ENCODE assay signal across 1 cellular context in genomic region chr13:44918323-44919102, GRCh38.
TF ChIP-seq lines count a peak whose summit lies in the region.

No MANE protein-coding gene starts in this region.

TF ChIP-seq in HepG2, 621 proteins besides CTCF, POLR2A, EP300 and RAD21 (continued from another document and continues in another):
- TF ChIP-seq, protein P1, sequence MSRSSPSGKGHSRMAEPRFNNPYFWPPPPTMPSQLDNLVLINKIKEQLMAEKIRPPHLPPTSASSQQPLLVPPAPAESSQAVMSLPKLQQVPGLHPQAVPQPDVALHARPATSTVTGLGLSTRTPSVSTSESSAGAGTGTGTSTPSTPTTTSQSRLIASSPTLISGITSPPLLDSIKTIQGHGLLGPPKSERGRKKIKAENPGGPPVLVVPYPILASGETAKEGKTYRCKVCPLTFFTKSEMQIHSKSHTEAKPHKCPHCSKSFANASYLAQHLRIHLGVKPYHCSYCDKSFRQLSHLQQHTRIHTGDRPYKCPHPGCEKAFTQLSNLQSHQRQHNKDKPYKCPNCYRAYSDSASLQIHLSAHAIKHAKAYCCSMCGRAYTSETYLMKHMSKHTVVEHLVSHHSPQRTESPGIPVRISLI (CRISPR knock-in tag; IDR thresholded peaks at IDR 0.05; ENCODE audit: borderline replicate concordance), result peak; percentile 60; the same call in 1 of the 2 replicates
- TF ChIP-seq ZFP37 (CRISPR knock-in tag; IDR thresholded peaks at IDR 0.05; ENCODE audit: borderline replicate concordance), result no peak
- peak; percentile 80 for TF ChIP-seq TEAD3 (CRISPR knock-in tag; optimal IDR thresholded peaks at IDR 0.05; ENCODE audit: borderline replicate concordance)
- TF ChIP-seq KAT8 (CRISPR knock-in tag; IDR thresholded peaks at IDR 0.05), result no peak; the same call in 1 of the 2 replicates
- TF ChIP-seq, protein P2, sequence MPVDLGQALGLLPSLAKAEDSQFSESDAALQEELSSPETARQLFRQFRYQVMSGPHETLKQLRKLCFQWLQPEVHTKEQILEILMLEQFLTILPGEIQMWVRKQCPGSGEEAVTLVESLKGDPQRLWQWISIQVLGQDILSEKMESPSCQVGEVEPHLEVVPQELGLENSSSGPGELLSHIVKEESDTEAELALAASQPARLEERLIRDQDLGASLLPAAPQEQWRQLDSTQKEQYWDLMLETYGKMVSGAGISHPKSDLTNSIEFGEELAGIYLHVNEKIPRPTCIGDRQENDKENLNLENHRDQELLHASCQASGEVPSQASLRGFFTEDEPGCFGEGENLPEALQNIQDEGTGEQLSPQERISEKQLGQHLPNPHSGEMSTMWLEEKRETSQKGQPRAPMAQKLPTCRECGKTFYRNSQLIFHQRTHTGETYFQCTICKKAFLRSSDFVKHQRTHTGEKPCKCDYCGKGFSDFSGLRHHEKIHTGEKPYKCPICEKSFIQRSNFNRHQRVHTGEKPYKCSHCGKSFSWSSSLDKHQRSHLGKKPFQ (CRISPR knock-in tag; IDR thresholded peaks at IDR 0.05; ENCODE audit: insufficient replicate concordance), result peak; percentile 45
- TF ChIP-seq MXD3 (CRISPR knock-in tag; IDR thresholded peaks at IDR 0.05), result peak; percentile 31; the same call in 1 of the 2 replicates
- TF ChIP-seq, protein P3, sequence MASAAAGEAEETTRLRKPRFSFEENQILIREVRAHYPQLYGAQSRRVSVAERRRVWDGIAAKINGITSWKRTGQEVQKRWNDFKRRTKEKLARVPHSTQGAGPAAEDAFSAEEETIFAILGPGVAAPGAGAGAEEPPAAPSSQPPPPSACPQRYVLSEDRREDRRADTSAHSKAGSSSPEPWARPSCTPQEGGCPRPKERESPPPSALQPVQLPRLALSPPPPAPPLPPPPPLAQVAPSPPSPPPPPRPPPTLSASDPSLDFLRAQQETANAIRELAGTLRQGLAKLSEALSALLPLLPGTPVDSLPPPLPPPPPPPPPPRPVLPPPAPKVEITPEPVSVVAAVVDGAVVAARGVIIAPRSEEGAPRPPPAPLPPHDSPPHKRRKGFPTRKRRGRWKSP (CRISPR knock-in tag; IDR thresholded peaks at IDR 0.05), result peak; percentile 4
- peak; percentile 77 for TF ChIP-seq POLR2G (IDR thresholded peaks at IDR 0.05; ENCODE audit: low read depth, low read length)
- TF ChIP-seq ZNF253 (CRISPR knock-in tag; IDR thresholded peaks at IDR 0.05; ENCODE audit: borderline replicate concordance), result no peak
- peak; percentile 61; the same call in 1 of the 2 replicates for TF ChIP-seq MIXL1 (CRISPR knock-in tag; IDR thresholded peaks at IDR 0.05)
- TF ChIP-seq FOXA3 (CRISPR knock-in tag; IDR thresholded peaks at IDR 0.05), result peak; percentile 42; the same call in 1 of the 2 replicates
- TF ChIP-seq, protein P4, sequence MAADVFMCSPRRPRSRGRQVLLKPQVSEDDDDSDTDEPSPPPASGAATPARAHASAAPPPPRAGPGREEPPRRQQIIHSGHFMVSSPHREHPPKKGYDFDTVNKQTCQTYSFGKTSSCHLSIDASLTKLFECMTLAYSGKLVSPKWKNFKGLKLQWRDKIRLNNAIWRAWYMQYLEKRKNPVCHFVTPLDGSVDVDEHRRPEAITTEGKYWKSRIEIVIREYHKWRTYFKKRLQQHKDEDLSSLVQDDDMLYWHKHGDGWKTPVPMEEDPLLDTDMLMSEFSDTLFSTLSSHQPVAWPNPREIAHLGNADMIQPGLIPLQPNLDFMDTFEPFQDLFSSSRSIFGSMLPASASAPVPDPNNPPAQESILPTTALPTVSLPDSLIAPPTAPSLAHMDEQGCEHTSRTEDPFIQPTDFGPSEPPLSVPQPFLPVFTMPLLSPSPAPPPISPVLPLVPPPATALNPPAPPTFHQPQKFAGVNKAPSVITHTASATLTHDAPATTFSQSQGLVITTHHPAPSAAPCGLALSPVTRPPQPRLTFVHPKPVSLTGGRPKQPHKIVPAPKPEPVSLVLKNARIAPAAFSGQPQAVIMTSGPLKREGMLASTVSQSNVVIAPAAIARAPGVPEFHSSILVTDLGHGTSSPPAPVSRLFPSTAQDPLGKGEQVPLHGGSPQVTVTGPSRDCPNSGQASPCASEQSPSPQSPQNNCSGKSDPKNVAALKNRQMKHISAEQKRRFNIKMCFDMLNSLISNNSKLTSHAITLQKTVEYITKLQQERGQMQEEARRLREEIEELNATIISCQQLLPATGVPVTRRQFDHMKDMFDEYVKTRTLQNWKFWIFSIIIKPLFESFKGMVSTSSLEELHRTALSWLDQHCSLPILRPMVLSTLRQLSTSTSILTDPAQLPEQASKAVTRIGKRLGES (CRISPR knock-in tag; IDR thresholded peaks at IDR 0.05; ENCODE audit: borderline replicate concordance), result no peak
- 0 out of 2 replicates have a peak, but pooled peaks have one; percentile 56 for TF ChIP-seq IRF9 (CRISPR knock-in tag; IDR thresholded peaks at IDR 0.05; ENCODE audit: borderline replicate concordance)
- TF ChIP-seq, protein P5, sequence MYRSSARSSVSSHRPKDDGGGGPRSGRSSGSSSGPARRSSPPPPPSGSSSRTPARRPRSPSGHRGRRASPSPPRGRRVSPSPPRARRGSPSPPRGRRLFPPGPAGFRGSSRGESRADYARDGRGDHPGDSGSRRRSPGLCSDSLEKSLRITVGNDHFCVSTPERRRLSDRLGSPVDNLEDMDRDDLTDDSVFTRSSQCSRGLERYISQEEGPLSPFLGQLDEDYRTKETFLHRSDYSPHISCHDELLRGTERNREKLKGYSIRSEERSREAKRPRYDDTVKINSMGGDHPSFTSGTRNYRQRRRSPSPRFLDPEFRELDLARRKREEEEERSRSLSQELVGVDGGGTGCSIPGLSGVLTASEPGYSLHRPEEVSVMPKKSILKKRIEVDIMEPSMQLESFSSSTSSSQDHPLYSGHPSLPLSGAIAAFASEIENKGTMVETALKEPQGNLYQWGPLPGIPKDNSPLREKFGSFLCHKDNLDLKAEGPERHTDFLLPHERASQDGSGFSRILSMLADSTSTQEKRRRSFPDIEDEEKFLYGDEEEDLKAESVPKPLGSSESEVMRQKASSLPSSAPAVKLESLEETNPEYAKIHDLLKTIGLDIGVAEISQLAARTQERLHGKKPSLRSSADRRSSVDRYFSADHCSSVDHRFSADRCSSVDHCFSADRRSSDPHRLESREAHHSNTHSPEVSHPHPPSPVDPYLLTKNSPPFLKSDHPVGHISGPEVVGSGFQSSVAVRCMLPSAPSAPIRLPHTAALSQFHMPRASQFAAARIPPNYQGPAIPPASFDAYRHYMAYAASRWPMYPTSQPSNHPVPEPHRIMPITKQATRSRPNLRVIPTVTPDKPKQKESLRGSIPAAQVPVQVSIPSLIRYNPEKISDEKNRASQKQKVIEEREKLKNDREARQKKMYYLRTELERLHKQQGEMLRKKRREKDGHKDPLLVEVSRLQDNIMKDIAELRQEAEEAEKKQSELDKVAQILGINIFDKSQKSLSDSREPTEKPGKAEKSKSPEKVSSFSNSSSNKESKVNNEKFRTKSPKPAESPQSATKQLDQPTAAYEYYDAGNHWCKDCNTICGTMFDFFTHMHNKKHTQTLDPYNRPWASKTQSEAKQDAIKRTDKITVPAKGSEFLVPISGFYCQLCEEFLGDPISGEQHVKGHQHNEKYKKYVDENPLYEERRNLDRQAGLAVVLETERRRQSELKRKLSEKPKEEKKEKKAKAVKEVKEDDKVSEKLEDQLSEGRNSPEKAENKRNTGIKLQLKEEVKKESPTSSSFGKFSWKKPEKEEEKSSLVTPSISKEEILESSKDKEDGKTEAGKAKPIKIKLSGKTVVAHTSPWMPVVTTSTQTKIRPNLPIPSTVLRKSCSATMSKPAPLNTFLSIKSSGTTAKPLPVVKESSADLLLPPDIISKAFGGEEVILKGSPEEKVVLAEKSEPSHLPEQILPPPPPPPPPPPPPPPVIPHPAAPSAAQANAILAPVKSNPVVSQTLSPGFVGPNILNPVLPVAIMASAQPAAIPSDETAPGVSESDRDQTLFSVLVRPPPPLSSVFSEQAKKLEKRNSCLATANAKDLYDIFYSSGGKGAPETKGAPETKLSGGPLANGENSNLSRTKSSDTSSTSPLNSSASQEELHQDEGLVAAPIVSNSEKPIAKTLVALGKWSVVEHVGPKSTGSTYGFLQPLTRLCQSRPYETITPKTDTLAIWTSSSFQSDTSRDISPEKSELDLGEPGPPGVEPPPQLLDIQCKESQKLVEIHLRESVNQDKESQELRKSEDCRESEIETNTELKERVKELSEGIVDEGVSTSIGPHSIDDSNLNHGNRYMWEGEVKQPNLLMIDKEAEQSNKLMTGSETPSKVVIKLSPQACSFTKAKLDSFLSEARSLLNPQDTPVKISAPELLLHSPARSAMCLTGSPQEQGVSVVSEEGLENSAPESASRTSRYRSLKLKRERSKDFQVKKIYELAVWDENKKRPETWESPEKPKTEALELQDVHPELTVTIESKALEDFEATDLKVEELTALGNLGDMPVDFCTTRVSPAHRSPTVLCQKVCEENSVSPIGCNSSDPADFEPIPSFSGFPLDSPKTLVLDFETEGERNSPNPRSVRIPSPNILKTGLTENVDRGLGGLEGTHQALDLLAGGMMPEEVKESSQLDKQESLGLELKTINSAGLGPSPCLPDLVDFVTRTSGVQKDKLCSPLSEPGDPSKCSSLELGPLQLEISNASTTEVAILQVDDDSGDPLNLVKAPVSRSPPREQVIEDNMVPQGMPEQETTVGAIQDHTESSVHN (CRISPR knock-in tag; IDR thresholded peaks at IDR 0.05), result no peak
- TF ChIP-seq, protein P6, sequence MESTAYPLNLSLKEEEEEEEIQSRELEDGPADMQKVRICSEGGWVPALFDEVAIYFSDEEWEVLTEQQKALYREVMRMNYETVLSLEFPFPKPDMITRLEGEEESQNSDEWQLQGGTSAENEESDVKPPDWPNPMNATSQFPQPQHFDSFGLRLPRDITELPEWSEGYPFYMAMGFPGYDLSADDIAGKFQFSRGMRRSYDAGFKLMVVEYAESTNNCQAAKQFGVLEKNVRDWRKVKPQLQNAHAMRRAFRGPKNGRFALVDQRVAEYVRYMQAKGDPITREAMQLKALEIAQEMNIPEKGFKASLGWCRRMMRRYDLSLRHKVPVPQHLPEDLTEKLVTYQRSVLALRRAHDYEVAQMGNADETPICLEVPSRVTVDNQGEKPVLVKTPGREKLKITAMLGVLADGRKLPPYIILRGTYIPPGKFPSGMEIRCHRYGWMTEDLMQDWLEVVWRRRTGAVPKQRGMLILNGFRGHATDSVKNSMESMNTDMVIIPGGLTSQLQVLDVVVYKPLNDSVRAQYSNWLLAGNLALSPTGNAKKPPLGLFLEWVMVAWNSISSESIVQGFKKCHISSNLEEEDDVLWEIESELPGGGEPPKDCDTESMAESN (CRISPR knock-in tag; conservative IDR thresholded peaks at IDR 0.05), result peak; percentile 73
- peak; percentile 70; the same call in 1 of the 2 replicates for TF ChIP-seq ZFY (CRISPR knock-in tag; IDR thresholded peaks at IDR 0.05)
- TF ChIP-seq ZNF280D (CRISPR knock-in tag; IDR thresholded peaks at IDR 0.05), result peak; percentile 39; the same call in 1 of the 2 replicates
- TF ChIP-seq, protein P7, sequence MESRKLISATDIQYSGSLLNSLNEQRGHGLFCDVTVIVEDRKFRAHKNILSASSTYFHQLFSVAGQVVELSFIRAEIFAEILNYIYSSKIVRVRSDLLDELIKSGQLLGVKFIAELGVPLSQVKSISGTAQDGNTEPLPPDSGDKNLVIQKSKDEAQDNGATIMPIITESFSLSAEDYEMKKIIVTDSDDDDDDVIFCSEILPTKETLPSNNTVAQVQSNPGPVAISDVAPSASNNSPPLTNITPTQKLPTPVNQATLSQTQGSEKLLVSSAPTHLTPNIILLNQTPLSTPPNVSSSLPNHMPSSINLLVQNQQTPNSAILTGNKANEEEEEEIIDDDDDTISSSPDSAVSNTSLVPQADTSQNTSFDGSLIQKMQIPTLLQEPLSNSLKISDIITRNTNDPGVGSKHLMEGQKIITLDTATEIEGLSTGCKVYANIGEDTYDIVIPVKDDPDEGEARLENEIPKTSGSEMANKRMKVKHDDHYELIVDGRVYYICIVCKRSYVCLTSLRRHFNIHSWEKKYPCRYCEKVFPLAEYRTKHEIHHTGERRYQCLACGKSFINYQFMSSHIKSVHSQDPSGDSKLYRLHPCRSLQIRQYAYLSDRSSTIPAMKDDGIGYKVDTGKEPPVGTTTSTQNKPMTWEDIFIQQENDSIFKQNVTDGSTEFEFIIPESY (CRISPR knock-in tag; IDR thresholded peaks at IDR 0.05), result peak; percentile 38; the same call in 1 of the 2 replicates
- no peak for TF ChIP-seq SP1 (IDR thresholded peaks at IDR 0.05)
- TF ChIP-seq SP1 (CRISPR knock-in tag; IDR thresholded peaks at IDR 0.05), result 0 out of 2 replicates have a peak, but pooled peaks have one; percentile 30
- TF ChIP-seq YEATS2 (CRISPR knock-in tag; IDR thresholded peaks at IDR 0.05; ENCODE audit: borderline replicate concordance), result peak; percentile 27; the same call in 1 of the 2 replicates
